Comparison of ENCODE assay signal across 8 cellular contexts in genomic region chr7:127347567-127348246, GRCh38. TPM values are rescaled to one million over a fixed set of nuclear protein-coding genes. Genes with fewer than 3 reads are reported as not detected.
DNase-seq lines count a peak whose midpoint lies in the region; ATAC-seq and TF ChIP-seq lines count a peak whose summit lies in the region.

No MANE protein-coding gene starts in this region.

- peak overlapping the region; percentile 90 for H2AFZ ChIP-seq in IMR-90 (replicated peaks; ENCODE audit: low read length, poor library complexity)

- no peak overlapping the region for H2BK120ac ChIP-seq in IMR-90 (ENCODE audit: low read depth, low read length)

- POLR2A ChIA-PET in IMR-90 (lab: Charles Lee; ENCODE audit: unreplicated experiment) = no interaction called here

- H3K9me1 ChIP-seq in IMR-90 (ENCODE audit: insufficient read depth, low read length) = peaks cover 4% of the 10 kb centered on the region; the same call in 1 of the 2 replicates

- peaks cover 0 to 5% of the 10 kb centered on the region in 2 donors for H3K36me3 Mint-ChIP-seq in activated naive CD4-positive, alpha-beta T cell treated with anti-CD3 and anti-CD28 coated beads, Interleukin-2, amount 50 U/mL, for 72 hours

- dilution Hi-C loops in IMR-90 (cut with HindIII; ENCODE audit: low sequenced_read_pairs, unreplicated experiment) = no loop called here

- no peak overlapping the region for H2BK5ac ChIP-seq in IMR-90 (ENCODE audit: low read depth, low read length, poor library complexity, severe bottlenecking)

- TF ChIP-seq CTCF in IMR-90 (conservative IDR thresholded peaks at IDR 0.05; ENCODE audit: low read depth, low read length) (peak; percentile 74), prostate gland (IDR thresholded peaks at IDR 0.05) (peak; percentile 16 to 74 (median 48))

- H3K4ac ChIP-seq in IMR-90 (ENCODE audit: low read depth, low read length) = no peak overlapping the region

- peak overlapping the region; percentile 81 for H2AK9ac ChIP-seq in IMR-90 (replicated peaks; ENCODE audit: low read depth, low read length, poor library complexity)

- no TSS peak for BruUV-seq in IMR-90 (replicated peaks; lab: Mats Ljungman, UMichigan)

- no peak overlapping the region for H4K91ac ChIP-seq in IMR-90 (ENCODE audit: insufficient read depth, low read depth, low read length)

- TF ChIP-seq RAD21 in IMR-90 (IDR thresholded peaks at IDR 0.05; ENCODE audit: low read length) = peak; percentile 56

- no peak overlapping the region for H2BK15ac ChIP-seq in IMR-90 (ENCODE audit: low read depth, low read length)

- H3K9me3 ChIP-seq in IMR-90 (ENCODE audit: control insufficient read depth, insufficient read depth, low read length) (no peaks in the 10 kb centered on the region), prostate gland (no peaks in the 10 kb centered on the region)

- intact Hi-C loops in IMR-90 (cut with micrococcal nuclease) = loop anchor here (2.0 to 5.0 kb wide), 3 partner anchors 45 to 860 kb away; partner anchors contain the start of gene ZNF800
- intact Hi-C loops in Right ventricle myocardium inferior (cut with DNase I) = loop anchor here (10.0 kb wide), 1 partner anchor 47 kb away; the partner anchor contains the start of gene ZNF800
- intact Hi-C loops in prostate gland (cut with DNase I) = loop anchor here (10.0 kb wide), 1 partner anchor 167 kb away; no protein-coding TSS in a partner anchor

- peak overlapping the region; percentile 91 for H3K4me2 ChIP-seq in IMR-90 (ENCODE audit: low read depth, low read length)

- H4K8ac ChIP-seq in IMR-90 (ENCODE audit: low read depth in 2 of 2, low read length in 2 of 2) = no peak overlapping the region

- no peak overlapping the region for H2AK5ac ChIP-seq in IMR-90 (ENCODE audit: low read depth, low read length)

- H3K27me3 ChIP-seq in IMR-90 (ENCODE audit: control insufficient read depth, insufficient read depth, low read length) (no peaks in the 10 kb centered on the region), prostate gland (replicated peaks; ENCODE audit: insufficient read depth) (no peaks in the 10 kb centered on the region)

- H3K27ac Mint-ChIP-seq in activated naive CD4-positive, alpha-beta T cell treated with anti-CD3 and anti-CD28 coated beads, Interleukin-2, amount 50 U/mL, for 72 hours = no peak overlapping the region

- ATAC-seq in GM21515 (IDR thresholded peaks at IDR 0.05; ENCODE audit: unreplicated experiment) (peak; percentile 99), IMR-90 (ENCODE audit: low read depth) (peak; percentile 100), Right ventricle myocardium inferior (peak; percentile 93)
- peak; percentile 95 to 99 for ATAC-seq in activated naive CD4-positive, alpha-beta T cell treated with anti-CD3 and anti-CD28 coated beads, Interleukin-2, amount 50 U/mL, for 72 hours

- H3K14ac ChIP-seq in IMR-90 (replicated peaks; ENCODE audit: low read depth, low read length) = no peak overlapping the region

- WGBS in IMR-90 (ENCODE audit: extremely low coverage in 2 of 2, insufficient read length in 1 of 2), 2 experiments = 17% methylated on average over 8 of the region's 79 CpGs; no CpG with 5 or more reads in 1 of the 2 experiments
- 4% methylated on average over 47 of the region's 79 CpGs for WGBS in prostate gland
- 2% methylated on average over 79 of the region's 79 CpGs for WGBS in urinary bladder

- CTCF ChIA-PET in IMR-90 (lab: Yijun Ruan, JAX) = interaction anchor here (0.6 to 1.6 kb wide), 5 partner anchors 13 to 1790 kb away, joined by 3 to 5 read pairs (median 3); no protein-coding TSS in a partner anchor

- no peaks in the 10 kb centered on the region for H3K9me3 Mint-ChIP-seq in activated naive CD4-positive, alpha-beta T cell treated with anti-CD3 and anti-CD28 coated beads, Interleukin-2, amount 50 U/mL, for 72 hours

- no peak overlapping the region for H2BK20ac ChIP-seq in IMR-90 (ENCODE audit: low read depth, low read length)

- in situ Hi-C loops in IMR-90 (cut with MboI; ENCODE audit: low sequenced_read_pairs) = no loop called here
- in situ Hi-C loops in SK-MEL-5 (cut with HindIII; ENCODE audit: low pct_unique_long_range_greater_than_20kb, low sequenced_read_pairs) = no loop called here

- no peak overlapping the region for H3K18ac ChIP-seq in IMR-90 (ENCODE audit: low read depth, low read length)

- H3K56ac ChIP-seq in IMR-90 (ENCODE audit: extremely low read depth, insufficient read depth, low read length) = no peak overlapping the region

- H3K36me3 ChIP-seq in IMR-90 (ENCODE audit: control insufficient read depth, insufficient read depth, low read length) (peaks cover 1% of the 10 kb centered on the region; the same call in 1 of the 2 replicates), prostate gland (no peaks in the 10 kb centered on the region), urinary bladder (ENCODE audit: insufficient read depth) (no peaks in the 10 kb centered on the region)

- H4K5ac ChIP-seq in IMR-90 (ENCODE audit: low read depth, low read length) = no peak overlapping the region

- DNase-seq in DMS 273 (lab: John Stamatoyannopoulos, UW; ENCODE audit: unreplicated experiment) (peak; percentile 96), IMR-90 (peak; percentile 61), SK-MEL-5 (ENCODE audit: low read depth, low spot score) (peak; percentile 76), Right ventricle myocardium inferior (ENCODE audit: missing footprints) (peak; percentile 72), prostate gland (ENCODE audit: low spot score) (peak; percentile 57)
- peak; percentile 75 to 80 for DNase-seq in activated naive CD4-positive, alpha-beta T cell treated with anti-CD3 and anti-CD28 coated beads, Interleukin-2, amount 50 U/mL, for 72 hours (ENCODE audit: low spot score in 2 of 2)

- H3K9ac ChIP-seq in IMR-90 (ENCODE audit: low read depth, low read length) = peak overlapping the region; percentile 39; the same call in 1 of the 2 replicates

- H3K27ac ChIP-seq in IMR-90 (ENCODE audit: insufficient read depth, low read length) = no peak overlapping the region
- H3K27ac ChIP-seq in prostate gland = no peak overlapping the region
- no peak overlapping the region for H3K27ac ChIP-seq in urinary bladder (ENCODE audit: low read depth)

- no peaks in the 10 kb centered on the region; a peak in 1 of 4 replicates for H3K79me1 ChIP-seq in IMR-90 (ENCODE audit: low read depth in 1 of 2, low read length in 2 of 2)

- H3K4me3 ChIP-seq in IMR-90 (ENCODE audit: insufficient read depth, low read depth, low read length) (peak overlapping the region; percentile 33), prostate gland (peak overlapping the region; percentile 23), urinary bladder (ENCODE audit: low read depth, low read length) (peak overlapping the region; percentile 43)

- no peaks in the 10 kb centered on the region for H3K4me1 ChIP-seq in IMR-90 (ENCODE audit: control insufficient read depth, insufficient read depth, low read length)
- no peaks in the 10 kb centered on the region for H3K4me1 ChIP-seq in prostate gland (replicated peaks)
- no peaks in the 10 kb centered on the region for H3K4me1 ChIP-seq in urinary bladder (ENCODE audit: insufficient read depth)

- no peak overlapping the region for H3K23ac ChIP-seq in IMR-90 (ENCODE audit: low read depth, low read length)

- no peak for TF ChIP-seq POLR2A in IMR-90 (IDR thresholded peaks at IDR 0.05; ENCODE audit: low read depth, low read length)
- TF ChIP-seq POLR2A in prostate gland (IDR thresholded peaks at IDR 0.05) = no peak

- H4K20me1 ChIP-seq in IMR-90 (ENCODE audit: insufficient read depth, low read length) = no peaks in the 10 kb centered on the region

TF ChIP-seq in IMR-90, 13 proteins besides CTCF, POLR2A, EP300 and RAD21:
- no peak for TF ChIP-seq RCOR1 (IDR thresholded peaks at IDR 0.05; ENCODE audit: insufficient replicate concordance, low read length)
- TF ChIP-seq MXI1 (IDR thresholded peaks at IDR 0.05; ENCODE audit: borderline replicate concordance, low read depth, low read length) = peak; percentile 74; the same call in 1 of the 2 replicates
- peak; percentile 7; the same call in 1 of the 2 replicates for TF ChIP-seq MAZ (IDR thresholded peaks at IDR 0.05; ENCODE audit: borderline replicate concordance, low read depth, low read length)
- no peak for TF ChIP-seq RFX5 (IDR thresholded peaks at IDR 0.05; ENCODE audit: low read depth, low read length)
- TF ChIP-seq USF2 (IDR thresholded peaks at IDR 0.05; ENCODE audit: low read depth, low read length) = no peak
- no peak for TF ChIP-seq BHLHE40 (IDR thresholded peaks at IDR 0.05; ENCODE audit: low read depth, low read length)
- no peak for TF ChIP-seq MAFK (IDR thresholded peaks at IDR 0.05; ENCODE audit: low read depth, low read length)
- no peak for TF ChIP-seq FOS (IDR thresholded peaks at IDR 0.05; ENCODE audit: low read depth, low read length)
- TF ChIP-seq CHD1 (IDR thresholded peaks at IDR 0.05; ENCODE audit: low read depth, low read length) = no peak
- peak; percentile 43 for TF ChIP-seq SMC3 (IDR thresholded peaks at IDR 0.05; ENCODE audit: low read depth, low read length)
TF ChIP-seq in IMR-90: peak in this region for 3.

RNA-seq across cellular contexts. Expression of gene ZNF800, which starts 44.8 kb away (rescaled TPM):
- 13.1 and 20.0 TPM in 2 replicates for total RNA-seq in IMR-90 (2012; rRNA removed)
- 6.9 TPM in 2 replicates for polyA plus RNA-seq in IMR-90 (2012; rRNA removed)
- polyA plus RNA-seq in IMR-90 (2012; cell fraction: cytosol; rRNA removed) = 3.5 and 4.1 TPM in 2 replicates
- polyA plus RNA-seq in IMR-90 (2012; cell fraction: nucleus; rRNA removed; ENCODE audit: low replicate concordance) = 18.9 and 19.0 TPM in 2 replicates
- total RNA-seq in SK-MEL-5 (2014; rRNA removed; shearing (Covaris generic)) = 21.4 and 22.1 TPM in 2 replicates
- 10.0 and 32.0 TPM in 2 replicates for polyA plus RNA-seq in SK-MEL-5 (2015; cell fraction: cytosol; rRNA removed)
- 47.4 and 50.7 TPM in 2 replicates for polyA plus RNA-seq in SK-MEL-5 (2015; cell fraction: nucleus; rRNA removed)
- 10 to 100 TPM; 26.4 to 33.5 TPM for total RNA-seq in activated naive CD4-positive, alpha-beta T cell treated with anti-CD3 and anti-CD28 coated beads, Interleukin-2, amount 50 U/mL, for 72 hours
- 20.1 TPM for total RNA-seq in Right ventricle myocardium inferior
- total RNA-seq in prostate gland = 10 to 100 TPM; 29.8 to 33.9 TPM
- 42.5 TPM for total RNA-seq in urinary bladder
- polyA plus RNA-seq in urinary bladder = 9.8 TPM
